24 cellular contexts compared by ENCODE assay signal in genomic region chr3:13601692-13602080, GRCh38. TPM values are rescaled to one million over a fixed set of nuclear protein-coding genes. Genes with fewer than 3 reads are reported as not detected.
"Had no signal": no experiment of that assay in that cellular context is flagged by ENCODE, and none has a peak within 500 bp of the region (broad histone marks: within the 10 kb centered on the region; RNA-seq: fewer than 3 reads in every experiment).

No MANE protein-coding gene starts in this region.

- H3K9me3 Mint-ChIP-seq: activated CD4-positive, alpha-beta memory T cell treated with anti-CD3 and anti-CD28 coated beads, Interleukin-2, amount 10 ng/mL, durations not matched to agents 7 days and 5 days; activated CD4-positive, alpha-beta T cell treated with anti-CD3 and anti-CD28 coated beads, Interleukin-2, amount 10 ng/mL, durations not matched to agents 24 days and 14 days; activated naive CD4-positive, alpha-beta T cell treated with anti-CD3 and anti-CD28 coated beads, Interleukin-2, amount 50 U/mL, for 24 hours; activated T-helper 1 cell treated with anti-CD3 and anti-CD28 coated beads, Interleukin-12 subunit alpha, Interleukin-12 subunit beta, Interleukin-2, Interleukin-4 antibody, amounts not matched to agents 30 ng/mL and 10 ng/mL and 1 ng/mL, durations not matched to agents 14 hours and 24 hours and 36 hours; central memory CD8-positive, alpha-beta T cell; stimulated activated effector memory CD8-positive, alpha-beta T cell treated with anti-CD3 and anti-CD28 coated beads, Interleukin-12 subunit alpha, Interleukin-12 subunit beta, amount 100 ng/mL, for 72 hours; T-cell; T-helper 2 cell treated with Interferon-gamma antibody and Interleukin-4, amounts not matched to agents 5 μg/mL and 100 μg/mL, for 36 hours; type B pancreatic cell had no signal

- H3K4me3 Mint-ChIP-seq: activated CD4-positive, alpha-beta memory T cell treated with anti-CD3 and anti-CD28 coated beads, Interleukin-2, amount 10 ng/mL, durations not matched to agents 7 days and 5 days; activated CD4-positive, alpha-beta T cell treated with anti-CD3 and anti-CD28 coated beads, Interleukin-2, amount 10 ng/mL, durations not matched to agents 24 days and 14 days; activated naive CD4-positive, alpha-beta T cell treated with anti-CD3 and anti-CD28 coated beads, Interleukin-2, amount 50 U/mL, for 24 hours; activated T-helper 1 cell treated with anti-CD3 and anti-CD28 coated beads, Interleukin-12 subunit alpha, Interleukin-12 subunit beta, Interleukin-2, Interleukin-4 antibody, amounts not matched to agents 30 ng/mL and 10 ng/mL and 1 ng/mL, durations not matched to agents 14 hours and 24 hours and 36 hours; central memory CD8-positive, alpha-beta T cell; mesothelial cell of epicardium; nephron; stimulated activated effector memory CD8-positive, alpha-beta T cell treated with anti-CD3 and anti-CD28 coated beads, Interleukin-12 subunit alpha, Interleukin-12 subunit beta, amount 100 ng/mL, for 72 hours; T-cell; T-helper 2 cell treated with Interferon-gamma antibody and Interleukin-4, amounts not matched to agents 5 μg/mL and 100 μg/mL, for 36 hours; type B pancreatic cell had no signal

- H3K9me3 ChIP-seq: colonic mucosa, lower lobe of right lung, neutrophil, ovary, psoas muscle, stomach, testis, vagina had no signal

- H3K36me3 Mint-ChIP-seq: activated naive CD4-positive, alpha-beta T cell treated with anti-CD3 and anti-CD28 coated beads, Interleukin-2, amount 50 U/mL, for 24 hours; stimulated activated effector memory CD8-positive, alpha-beta T cell treated with anti-CD3 and anti-CD28 coated beads, Interleukin-12 subunit alpha, Interleukin-12 subunit beta, amount 100 ng/mL, for 72 hours; T-cell had no signal

- H3K36me3 ChIP-seq: brain microvascular endothelial cell, colonic mucosa, lower lobe of right lung, neutrophil, ovary, stomach, vagina had no signal

- H3K4me3 ChIP-seq: colonic mucosa, lower lobe of right lung, ovary, psoas muscle, stomach, testis, vagina had no signal

- H3K4me1 ChIP-seq: colonic mucosa, lower lobe of right lung, psoas muscle had no signal

- H3K27ac Mint-ChIP-seq: activated CD4-positive, alpha-beta memory T cell treated with anti-CD3 and anti-CD28 coated beads, Interleukin-2, amount 10 ng/mL, durations not matched to agents 7 days and 5 days; activated CD4-positive, alpha-beta T cell treated with anti-CD3 and anti-CD28 coated beads, Interleukin-2, amount 10 ng/mL, durations not matched to agents 24 days and 14 days; activated naive CD4-positive, alpha-beta T cell treated with anti-CD3 and anti-CD28 coated beads, Interleukin-2, amount 50 U/mL, for 24 hours; activated T-helper 1 cell treated with anti-CD3 and anti-CD28 coated beads, Interleukin-12 subunit alpha, Interleukin-12 subunit beta, Interleukin-2, Interleukin-4 antibody, amounts not matched to agents 30 ng/mL and 10 ng/mL and 1 ng/mL, durations not matched to agents 14 hours and 24 hours and 36 hours; nephron; stimulated activated effector memory CD8-positive, alpha-beta T cell treated with anti-CD3 and anti-CD28 coated beads, Interleukin-12 subunit alpha, Interleukin-12 subunit beta, amount 100 ng/mL, for 72 hours; T-cell; T-helper 2 cell treated with Interferon-gamma antibody and Interleukin-4, amounts not matched to agents 5 μg/mL and 100 μg/mL, for 36 hours had no signal

- DNase-seq: activated CD4-positive, alpha-beta memory T cell treated with anti-CD3 and anti-CD28 coated beads, Interleukin-2, amount 10 ng/mL, durations not matched to agents 7 days and 5 days; activated CD4-positive, alpha-beta T cell treated with anti-CD3 and anti-CD28 coated beads, Interleukin-2, amount 10 ng/mL, durations not matched to agents 24 days and 14 days; activated gamma-delta T cell; colonic mucosa; lower lobe of right lung; psoas muscle; stimulated activated CD4-positive, alpha-beta T cell treated with anti-CD3 and anti-CD28 coated beads, Interleukin-1b, Interleukin-23, amount 100 ng/mL, for 48 hours; stomach; T-cell had no signal

- H3K27ac ChIP-seq: brain microvascular endothelial cell, colonic mucosa, lower lobe of right lung, neutrophil, ovary, psoas muscle, stomach, vagina, VCaP had no signal

- H3K27me3 ChIP-seq: brain microvascular endothelial cell, colonic mucosa, neutrophil, ovary, testis, vagina had no signal

- ATAC-seq: left lobe of liver, lower lobe of right lung, psoas muscle, T-cell had no signal

- H3K4me1 Mint-ChIP-seq: activated CD4-positive, alpha-beta memory T cell treated with anti-CD3 and anti-CD28 coated beads, Interleukin-2, amount 10 ng/mL, durations not matched to agents 7 days and 5 days; activated CD4-positive, alpha-beta T cell treated with anti-CD3 and anti-CD28 coated beads, Interleukin-2, amount 10 ng/mL, durations not matched to agents 24 days and 14 days; activated naive CD4-positive, alpha-beta T cell treated with anti-CD3 and anti-CD28 coated beads, Interleukin-2, amount 50 U/mL, for 24 hours; central memory CD8-positive, alpha-beta T cell; stimulated activated effector memory CD8-positive, alpha-beta T cell treated with anti-CD3 and anti-CD28 coated beads, Interleukin-12 subunit alpha, Interleukin-12 subunit beta, amount 100 ng/mL, for 72 hours; T-cell had no signal

RNA-seq across cellular contexts. Expression of gene FBLN2, which starts 52.8 kb away (rescaled TPM):
- total RNA-seq: activated CD4-positive, alpha-beta memory T cell treated with anti-CD3 and anti-CD28 coated beads, Interleukin-2, amount 10 ng/mL, durations not matched to agents 7 days and 5 days; activated CD4-positive, alpha-beta T cell treated with anti-CD3 and anti-CD28 coated beads, Interleukin-2, amount 10 ng/mL, durations not matched to agents 24 days and 14 days; activated T-helper 1 cell treated with anti-CD3 and anti-CD28 coated beads, Interleukin-12 subunit alpha, Interleukin-12 subunit beta, Interleukin-2, Interleukin-4 antibody, amounts not matched to agents 30 ng/mL and 10 ng/mL and 1 ng/mL, durations not matched to agents 14 hours and 24 hours and 36 hours had no signal
